In genomic region chr12:111057726-111058125, GRCh38 we compare ENCODE assay signal across 14 cellular contexts. TPM values are rescaled to one million over a fixed set of nuclear protein-coding genes. Genes with fewer than 3 reads are reported as not detected.
DNase-seq lines count a peak whose midpoint lies in the region; ATAC-seq and TF ChIP-seq lines count a peak whose summit lies in the region.
"Had no signal": no experiment of that assay in that cellular context is flagged by ENCODE, and none has a peak within 500 bp of the region (broad histone marks: within the 10 kb centered on the region; RNA-seq: fewer than 3 reads in every experiment).

No MANE protein-coding gene starts in this region.

- H3K9me3 Mint-ChIP-seq in CD4-positive, CD25-positive, alpha-beta regulatory T cell = peaks cover 1 to 16% (median 5%) of the 10 kb centered on the region in 7 donors
- H3K9me3 Mint-ChIP-seq in activated B cell treated with CpG ODN at 0.5 μM for 24 hours = peaks cover 9% of the 10 kb centered on the region

- H3K36me3 Mint-ChIP-seq in CD4-positive, CD25-positive, alpha-beta regulatory T cell = peaks cover 9% of the 10 kb centered on the region
- no peaks in the 10 kb centered on the region for H3K36me3 Mint-ChIP-seq in activated B cell treated with CpG ODN at 0.5 μM for 24 hours (ENCODE audit: low read depth)

- DNase-seq in A673 (ENCODE audit: low spot score) (peak; percentile 62), activated B cell treated with CpG ODN at 0.5 μM for 24 hours (no peak), left kidney (ENCODE audit: low read depth, low spot score) (peak; percentile 33), omental fat pad (ENCODE audit: low spot score) (no peak)
- no peak for DNase-seq in CD4-positive, CD25-positive, alpha-beta regulatory T cell
- DNase-seq: NCI-H2171 treated with DMSO at 0.1 percent for 48 hours had no signal

- peak overlapping the region; percentile 98 to 100 (median 98) for H3K27ac Mint-ChIP-seq in CD4-positive, CD25-positive, alpha-beta regulatory T cell
- peak overlapping the region; percentile 78 for H3K27ac Mint-ChIP-seq in activated B cell treated with CpG ODN at 0.5 μM for 24 hours

- intact Hi-C loops in A673 (cut with micrococcal nuclease; ENCODE audit: unreplicated experiment) (no loop called here), activated B cell treated with CpG ODN at 0.5 μM for 24 hours (cut with micrococcal nuclease) (no loop called here)

- peaks cover 4% of the 10 kb centered on the region for H3K27me3 Mint-ChIP-seq in CD4-positive, CD25-positive, alpha-beta regulatory T cell
- no peaks in the 10 kb centered on the region for H3K27me3 Mint-ChIP-seq in activated B cell treated with CpG ODN at 0.5 μM for 24 hours

- H3K4me1 ChIP-seq in A673 (ENCODE audit: insufficient read depth, low read length, poor library complexity, severe bottlenecking) = peaks cover 23% of the 10 kb centered on the region
- H3K4me1 ChIP-seq in CD4-positive, CD25-positive, alpha-beta regulatory T cell (ENCODE audit: control insufficient read depth, insufficient read depth, low read length, poor library complexity, severe bottlenecking) = peaks cover 30% of the 10 kb centered on the region
- H3K4me1 ChIP-seq: transverse colon had no signal

- no peaks in the 10 kb centered on the region for H3K27me3 ChIP-seq in A673 (replicated peaks; ENCODE audit: insufficient read depth, low read depth, low read length, poor library complexity)
- no peaks in the 10 kb centered on the region for H3K27me3 ChIP-seq in CD4-positive, CD25-positive, alpha-beta regulatory T cell (ENCODE audit: control insufficient read depth, insufficient read depth, low read length)
- H3K27me3 ChIP-seq: transverse colon had no signal

- no peaks in the 10 kb centered on the region for H3K9me3 ChIP-seq in A673 (ENCODE audit: low read depth, low read length, poor library complexity, severe bottlenecking)
- H3K9me3 ChIP-seq in CD4-positive, CD25-positive, alpha-beta regulatory T cell (ENCODE audit: control insufficient read depth in 2 of 2, low read length in 2 of 2) = no peaks in the 10 kb centered on the region
- H3K9me3 ChIP-seq: transverse colon had no signal

- H3K4me3 Mint-ChIP-seq in CD4-positive, CD25-positive, alpha-beta regulatory T cell = peak overlapping the region in 2 of 4 donors; percentile 63 to 82
- H3K4me3 Mint-ChIP-seq in activated B cell treated with CpG ODN at 0.5 μM for 24 hours = no peak overlapping the region

- no peak for ATAC-seq in CD4-positive, CD25-positive, alpha-beta regulatory T cell (ENCODE audit: low read depth in 2 of 2)
- no peak for ATAC-seq in activated B cell treated with CpG ODN at 0.5 μM for 24 hours (ENCODE audit: low read depth)
- ATAC-seq in HG02885 (IDR thresholded peaks at IDR 0.05; ENCODE audit: poor library complexity, unreplicated experiment) = no peak
- no peak for ATAC-seq in HG02884 (IDR thresholded peaks at IDR 0.05; ENCODE audit: unreplicated experiment)
- ATAC-seq in omental fat pad (ENCODE audit: low FRiP score) = no peak

- TF ChIP-seq CTCF in A673 (conservative IDR thresholded peaks at IDR 0.05; ENCODE audit: low read depth, low read length) = no peak
- no peak for TF ChIP-seq CTCF in activated B cell treated with CpG ODN at 0.5 μM for 24 hours (IDR thresholded peaks at IDR 0.05)
- TF ChIP-seq CTCF in omental fat pad (IDR thresholded peaks at IDR 0.05) = no peak

- H3K36me3 ChIP-seq in A673 (ENCODE audit: insufficient read depth, low read length, poor library complexity, severe bottlenecking) = no peaks in the 10 kb centered on the region
- H3K36me3 ChIP-seq in CD4-positive, CD25-positive, alpha-beta regulatory T cell (ENCODE audit: control insufficient read depth, insufficient read depth, low read length) = no peaks in the 10 kb centered on the region
- H3K36me3 ChIP-seq: transverse colon had no signal

- POLR2A ChIA-PET in A673 (lab: Charles Lee; ENCODE audit: low non-redundant PET) (no interaction called here), activated B cell treated with CpG ODN at 0.5 μM for 24 hours (lab: Charles Lee) (no interaction called here)

- H3K4me1 Mint-ChIP-seq in CD4-positive, CD25-positive, alpha-beta regulatory T cell = peaks cover 14 to 48% (median 27%) of the 10 kb centered on the region in 4 donors
- peaks cover 28% of the 10 kb centered on the region for H3K4me1 Mint-ChIP-seq in activated B cell treated with CpG ODN at 0.5 μM for 24 hours

- H3K27ac ChIP-seq in A673 (ENCODE audit: low read depth, low read length, poor library complexity, severe bottlenecking) = peak overlapping the region; percentile 63
- H3K27ac ChIP-seq in CD4-positive, CD25-positive, alpha-beta regulatory T cell (ENCODE audit: insufficient read depth, low read length, poor library complexity, severe bottlenecking) = peak overlapping the region; percentile 72
- H3K27ac ChIP-seq: transverse colon had no signal

- CTCF ChIA-PET in A673 (lab: Charles Lee) = no interaction called here
- CTCF ChIA-PET in activated B cell treated with CpG ODN at 0.5 μM for 24 hours (lab: Charles Lee) = interaction anchor here (1.3 kb wide), 1 partner anchor 170 kb away, joined by 4 read pairs; no protein-coding TSS in a partner anchor

- BruUV-seq in A673 (replicated peaks; lab: Mats Ljungman, UMichigan) = no TSS peak

- H3K4me3 ChIP-seq in A673 (ENCODE audit: low read depth, low read length, poor library complexity, severe bottlenecking) = no peak overlapping the region
- peak overlapping the region; percentile 22 for H3K4me3 ChIP-seq in CD4-positive, CD25-positive, alpha-beta regulatory T cell (ENCODE audit: low read depth, low read length)
- H3K4me3 ChIP-seq: transverse colon had no signal

RNA-seq across cellular contexts. Expression of gene CUX2, which starts 23.8 kb away (rescaled TPM):
- total RNA-seq in A673 (2021) (3.4 and 3.8 TPM in 2 replicates), activated B cell treated with CpG ODN at 0.5 μM for 24 hours (not detected in 2 replicates), omental fat pad (under 1 TPM in 2 of 4 donors, not detected in 2; 0.06 to 0.36 TPM)
- 0.35 TPM for total RNA-seq in CD4-positive, CD25-positive, alpha-beta regulatory T cell
- polyA plus RNA-seq in CD4-positive, CD25-positive, alpha-beta regulatory T cell = not detected
- total RNA-seq: HT1080, myocyte, renal cortical epithelial cell had no signal
- polyA plus RNA-seq: BJ, keratinocyte had no signal

Comparison
In these comparisons a context has a peak if more than half of its experiments do, and no peak if none do; other contexts are left out.
1. DNase-seq: peak in A673 (single experiment) and left kidney (single experiment); none in CD4-positive, CD25-positive, alpha-beta regulatory T cell (0 of 3), activated B cell treated with CpG ODN at 0.5 μM for 24 hours (single experiment) and omental fat pad (single experiment).